ENCODE assay signal across 19 cellular contexts in genomic region chr14:59305231-59305630, GRCh38.
A peak's percentile ranks its signal among the peaks of the same experiment; 100 is the strongest.
DNase-seq lines count a peak whose midpoint lies in the region; ATAC-seq and TF ChIP-seq lines count a peak whose summit lies in the region.
"Had no signal": no experiment of that assay in that cellular context is flagged by ENCODE, and none has a peak within 500 bp of the region (broad histone marks: within the 10 kb centered on the region; RNA-seq: fewer than 3 reads in every experiment).

No MANE protein-coding gene starts in this region.

- no peak overlapping the region for H4K8ac ChIP-seq in trophoblast cell (ENCODE audit: low read depth, low read length)

- peak overlapping the region; percentile 35 for H3K4me2 ChIP-seq in trophoblast cell (ENCODE audit: low read length)

- H2BK12ac ChIP-seq in trophoblast cell (ENCODE audit: low read length), result peak overlapping the region; percentile 77

- H3K23ac ChIP-seq in trophoblast cell (ENCODE audit: low read length), result no peak overlapping the region

- peak overlapping the region; percentile 38 for H2BK5ac ChIP-seq in trophoblast cell (ENCODE audit: low read depth, low read length, poor library complexity)

- no peak for ATAC-seq in HG02938 (IDR thresholded peaks at IDR 0.05; ENCODE audit: unreplicated experiment)
- no peak for ATAC-seq in mucosa of descending colon
- ATAC-seq in GM18861 (IDR thresholded peaks at IDR 0.05; ENCODE audit: unreplicated experiment), result no peak
- ATAC-seq: activated CD8-positive, alpha-beta T cell treated with anti-CD3 and anti-CD28 coated beads, Interleukin-2, amount 10 ng/mL, durations not matched to agents 7 days and 5 days; body of pancreas; left colon had no signal

- H3K9ac ChIP-seq in trophoblast cell (ENCODE audit: low read length), result no peak overlapping the region

- peaks cover 1% of the 10 kb centered on the region for H3K79me2 ChIP-seq in trophoblast cell (ENCODE audit: control insufficient read depth, insufficient read depth, low read length, poor library complexity)

- peak overlapping the region; percentile 52 for H3K4ac ChIP-seq in trophoblast cell (ENCODE audit: low read depth, low read length)

- intact Hi-C loops in esophagus muscularis mucosa (cut with DNase I) (no loop called here), mucosa of descending colon (cut with DNase I, micrococcal nuclease) (no loop called here)

- H3K27ac ChIP-seq in esophagus muscularis mucosa (replicated peaks in 1 of 4) (peak overlapping the region; percentile 60 to 73 (median 66)), trophoblast cell (ENCODE audit: low read depth, low read length) (peak overlapping the region; percentile 89)
- H3K27ac ChIP-seq: body of pancreas had no signal

- peak overlapping the region; percentile 46 for H4K91ac ChIP-seq in trophoblast cell (ENCODE audit: low read depth, low read length)

- no peak for TF ChIP-seq EP300 in esophagus muscularis mucosa (IDR thresholded peaks at IDR 0.05)

- no peak overlapping the region for H4K12ac ChIP-seq in trophoblast cell (ENCODE audit: low read depth, low read length)

- H3K36me3 ChIP-seq in esophagus muscularis mucosa (no peaks in the 10 kb centered on the region), trophoblast cell (ENCODE audit: control insufficient read depth in 1 of 2, insufficient read depth in 2 of 2, low read length in 2 of 2) (peaks cover 0 to 1% of the 10 kb centered on the region in 2 experiments), mucosa of descending colon (ENCODE audit: low read depth) (no peaks in the 10 kb centered on the region)
- H3K36me3 ChIP-seq: transverse colon had no signal

- TF ChIP-seq POLR2A in esophagus muscularis mucosa (IDR thresholded peaks at IDR 0.05; ENCODE audit: low read depth), result no peak

- H2AFZ ChIP-seq in trophoblast cell (ENCODE audit: insufficient read depth, low read length, poor library complexity), result no peak overlapping the region

- no peak overlapping the region for H3K4me3 ChIP-seq in esophagus muscularis mucosa
- H3K4me3 ChIP-seq in trophoblast cell (ENCODE audit: low read depth, low read length), result no peak overlapping the region
- H3K4me3 ChIP-seq in mucosa of descending colon, result no peak overlapping the region
- H3K4me3 ChIP-seq: body of pancreas, transverse colon had no signal

- no peaks in the 10 kb centered on the region for H3K27me3 ChIP-seq in esophagus muscularis mucosa
- no peaks in the 10 kb centered on the region for H3K27me3 ChIP-seq in trophoblast cell (ENCODE audit: insufficient read depth, low read length)
- H3K27me3 ChIP-seq: body of pancreas, transverse colon had no signal

- H3K4me1 ChIP-seq in esophagus muscularis mucosa, result peaks cover 58 to 82% (median 67%) of the 10 kb centered on the region in 4 donors
- peaks cover 20 to 27% of the 10 kb centered on the region in 2 experiments for H3K4me1 ChIP-seq in trophoblast cell (ENCODE audit: control insufficient read depth in 1 of 2, insufficient read depth in 2 of 2, low read length in 2 of 2)
- H3K4me1 ChIP-seq in mucosa of descending colon (ENCODE audit: low read depth), result no peaks in the 10 kb centered on the region
- H3K4me1 ChIP-seq: body of pancreas had no signal

- peak overlapping the region; percentile 56 for H3K14ac ChIP-seq in trophoblast cell (ENCODE audit: low read length)

- no peaks in the 10 kb centered on the region for H3K9me3 ChIP-seq in esophagus muscularis mucosa
- no peaks in the 10 kb centered on the region for H3K9me3 ChIP-seq in trophoblast cell (ENCODE audit: insufficient read depth, low read depth, low read length)
- no peaks in the 10 kb centered on the region for H3K9me3 ChIP-seq in mucosa of descending colon
- H3K9me3 ChIP-seq: body of pancreas, transverse colon had no signal

- DNase-seq in AG20443 (ENCODE audit: low spot score) (peak; percentile 44), M059J (ENCODE audit: low read depth) (peak; percentile 67), esophagus muscularis mucosa (ENCODE audit: extremely low spot score) (no peak), trophoblast cell (no peak), mucosa of descending colon (no peak), DMS153 treated with DMSO at 0.1 percent for 48 hours (lab: John Stamatoyannopoulos, UW; ENCODE audit: unreplicated experiment) (no peak)
- DNase-seq: activated CD8-positive, alpha-beta T cell treated with anti-CD3 and anti-CD28 coated beads, Interleukin-2, amount 10 ng/mL, durations not matched to agents 7 days and 5 days; activated effector memory CD4-positive, alpha-beta T cell treated with Interleukin-2 at 50 U/mL for 16 hours; AML-193; body of pancreas; DMS53; effector CD8-positive, alpha-beta T cell; left colon; NCI-H1417 treated with DMSO at 0.1 percent for 48 hours; NCI-H82; Right ventricle myocardium superior; transverse colon had no signal

- H3K18ac ChIP-seq in trophoblast cell (ENCODE audit: low read length), result peak overlapping the region; percentile 64

- TF ChIP-seq CTCF in esophagus muscularis mucosa (IDR thresholded peaks at IDR 0.05) (no peak), mucosa of descending colon (IDR thresholded peaks at IDR 0.05) (no peak)

- peak overlapping the region; percentile 84 for H2AK5ac ChIP-seq in trophoblast cell (ENCODE audit: low read length)

- peak overlapping the region; percentile 46 for H2BK120ac ChIP-seq in trophoblast cell (ENCODE audit: insufficient read depth, low read length, poor library complexity)

- H3K79me1 ChIP-seq in trophoblast cell (ENCODE audit: low read length), result peaks cover 28% of the 10 kb centered on the region

Comparison
In these comparisons a context has a peak if more than half of its experiments do, and no peak if none do; other contexts are left out.
1. DNase-seq: peak in AG20443 (single experiment) and M059J (single experiment); none in esophagus muscularis mucosa (single experiment), trophoblast cell (0 of 2), mucosa of descending colon (0 of 3) and DMS153 treated with DMSO at 0.1 percent for 48 hours (single experiment).